22 cellular contexts compared by ENCODE assay signal in the genomic region with DNA sequence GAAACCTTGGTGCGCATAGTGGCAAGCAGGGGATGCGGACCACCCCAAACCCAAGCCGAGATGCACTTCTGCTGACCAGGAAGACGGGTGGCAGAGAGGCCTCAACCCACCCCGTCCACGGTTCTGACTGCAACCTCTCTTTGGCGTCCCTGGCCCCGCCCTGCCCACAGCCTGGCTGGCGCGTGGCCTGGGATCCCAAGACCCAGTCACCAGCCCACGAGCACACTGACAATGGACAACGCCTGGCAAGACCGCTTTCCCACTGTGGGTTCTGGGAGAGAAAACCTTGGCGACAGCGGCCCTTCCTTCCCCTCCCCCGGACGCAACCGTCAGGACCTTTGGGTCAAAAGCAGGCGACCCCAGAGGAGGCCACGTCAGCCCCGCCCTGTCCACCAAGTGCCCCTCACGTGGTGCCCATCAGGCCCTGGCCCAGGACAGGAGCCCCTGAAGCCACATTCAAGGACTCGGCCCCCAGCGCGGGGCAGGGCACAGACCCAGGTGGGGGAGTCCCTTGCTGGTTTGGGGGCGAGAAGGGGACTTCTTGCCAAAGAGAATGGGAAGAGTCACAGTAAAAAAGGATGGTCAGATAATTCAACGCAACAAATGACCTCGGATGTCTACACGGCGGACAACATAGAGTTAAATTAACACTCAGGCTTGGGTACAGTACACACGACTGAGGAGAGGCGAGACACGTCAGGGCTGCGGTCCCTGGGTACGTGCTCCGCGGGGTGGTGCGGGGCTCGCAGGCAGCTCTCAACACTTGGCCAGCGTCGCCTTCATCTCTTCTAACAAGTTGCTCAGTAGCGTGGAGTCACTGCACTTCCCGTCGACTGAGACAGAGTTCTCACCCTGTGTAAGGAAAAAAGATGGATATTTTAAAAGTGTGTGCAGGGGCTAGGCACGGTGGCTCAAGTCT. TPM values are rescaled to one million over a fixed set of nuclear protein-coding genes. Genes with fewer than 3 reads are reported as not detected.
DNase-seq lines count a peak whose midpoint lies in the region; ATAC-seq and TF ChIP-seq lines count a peak whose summit lies in the region.
"Had no signal": no experiment of that assay in that cellular context is flagged by ENCODE, and none has a peak within 500 bp of the region (broad histone marks: within the 10 kb centered on the region; RNA-seq: fewer than 3 reads in every experiment).

No MANE protein-coding gene starts in this region.

- peak overlapping the region; percentile 3 for H3K4me3 ChIP-seq in lung
- H3K4me3 ChIP-seq: adrenal gland; BLaER1 treated with 17β-estradiol and CSF1 and Interleukin-3, amounts not matched to agents 10 nM and 100 nM; cardiac muscle cell; lower lobe of right lung; testis; vagina had no signal

- H3K9me3 Mint-ChIP-seq in stimulated activated naive CD8-positive, alpha-beta T cell treated with anti-CD3 and anti-CD28 coated beads, Interleukin-15, Interleukin-2, amounts not matched to agents 100 ng/mL and 50 ng/mL, for 24 hours: no peaks in the 10 kb centered on the region
- H3K9me3 Mint-ChIP-seq in stimulated activated naive CD8-positive, alpha-beta T cell treated with anti-CD3 and anti-CD28 coated beads, Interleukin-15, amount 100 ng/mL, for 72 hours: peaks cover 3 to 5% of the 10 kb centered on the region in 2 donors

- H3K36me3 Mint-ChIP-seq in stimulated activated naive CD8-positive, alpha-beta T cell treated with anti-CD3 and anti-CD28 coated beads, Interleukin-15, Interleukin-2, amounts not matched to agents 100 ng/mL and 50 ng/mL, for 24 hours (ENCODE audit: low read depth): peaks cover 50% of the 10 kb centered on the region

- H3K27ac Mint-ChIP-seq in stimulated activated naive CD8-positive, alpha-beta T cell treated with anti-CD3 and anti-CD28 coated beads, Interleukin-15, Interleukin-2, amounts not matched to agents 100 ng/mL and 50 ng/mL, for 24 hours: peak overlapping the region; percentile 11
- H3K27ac Mint-ChIP-seq in stimulated activated naive CD8-positive, alpha-beta T cell treated with anti-CD3 and anti-CD28 coated beads, Interleukin-15, amount 100 ng/mL, for 72 hours: peak overlapping the region in 1 of 2 donors; percentile 15

- 92 to 94% methylated on average over 43 to 45 of the region's 45 CpGs for WGBS in lung, 2 donors

- no peak overlapping the region for H3K4me3 Mint-ChIP-seq in stimulated activated naive CD8-positive, alpha-beta T cell treated with anti-CD3 and anti-CD28 coated beads, Interleukin-15, Interleukin-2, amounts not matched to agents 100 ng/mL and 50 ng/mL, for 24 hours
- H3K4me3 Mint-ChIP-seq in stimulated activated naive CD8-positive, alpha-beta T cell treated with anti-CD3 and anti-CD28 coated beads, Interleukin-15, amount 100 ng/mL, for 72 hours: no peak overlapping the region

- in situ Hi-C loops in KBM-7 (cut with MboI; ENCODE audit: low pct_unique_long_range_greater_than_20kb, low sequenced_read_pairs): no loop called here

- no peaks in the 10 kb centered on the region for H3K27me3 ChIP-seq in lung (ENCODE audit: control insufficient read depth, insufficient read depth)
- H3K27me3 ChIP-seq: adrenal gland; BLaER1 treated with 17β-estradiol and CSF1 and Interleukin-3, amounts not matched to agents 10 nM and 100 nM; cardiac muscle cell; testis; vagina had no signal

- ATAC-seq in stimulated activated naive CD8-positive, alpha-beta T cell treated with anti-CD3 and anti-CD28 coated beads, Interleukin-15, amount 100 ng/mL, for 72 hours: no peak
- no peak for ATAC-seq in lung (ENCODE audit: insufficient read depth, low FRiP score)
- ATAC-seq: lower lobe of right lung, PC-3 had no signal

- H3K27me3 Mint-ChIP-seq in stimulated activated naive CD8-positive, alpha-beta T cell treated with anti-CD3 and anti-CD28 coated beads, Interleukin-15, Interleukin-2, amounts not matched to agents 100 ng/mL and 50 ng/mL, for 24 hours: no peaks in the 10 kb centered on the region
- no peaks in the 10 kb centered on the region for H3K27me3 Mint-ChIP-seq in stimulated activated naive CD8-positive, alpha-beta T cell treated with anti-CD3 and anti-CD28 coated beads, Interleukin-15, amount 100 ng/mL, for 72 hours

- peaks cover 0 to 5% of the 10 kb centered on the region in 2 donors for H3K4me1 ChIP-seq in lung (ENCODE audit: control insufficient read depth in 2 of 2, insufficient read depth in 2 of 2, low read length in 2 of 2)
- H3K4me1 ChIP-seq: testis had no signal

- no peak for TF ChIP-seq CTCF in lung (IDR thresholded peaks at IDR 0.05; ENCODE audit: control extremely low read depth, extremely low read depth)

- H3K36me3 ChIP-seq in lung (ENCODE audit: control insufficient read depth in 2 of 2, insufficient read depth in 2 of 2, low read length in 2 of 2): peaks cover 2 to 52% of the 10 kb centered on the region in 2 donors

- H3K4me1 Mint-ChIP-seq in stimulated activated naive CD8-positive, alpha-beta T cell treated with anti-CD3 and anti-CD28 coated beads, Interleukin-15, Interleukin-2, amounts not matched to agents 100 ng/mL and 50 ng/mL, for 24 hours (ENCODE audit: low read depth): peaks cover 11% of the 10 kb centered on the region
- peaks cover 34% of the 10 kb centered on the region for H3K4me1 Mint-ChIP-seq in stimulated activated naive CD8-positive, alpha-beta T cell treated with anti-CD3 and anti-CD28 coated beads, Interleukin-15, amount 100 ng/mL, for 72 hours

- no peak for DNase-seq in stimulated activated naive CD8-positive, alpha-beta T cell treated with anti-CD3 and anti-CD28 coated beads, Interleukin-15, amount 100 ng/mL, for 72 hours
- DNase-seq in lung (ENCODE audit: low spot score) (no peak), activated gamma-delta T cell (lab: John Stamatoyannopoulos, UW) (no peak), KBM-7 (no peak), DMS 273 (lab: John Stamatoyannopoulos, UW; ENCODE audit: unreplicated experiment) (no peak)
- DNase-seq: activated CD4-positive, alpha-beta T cell treated with anti-CD3 and anti-CD28 coated beads for 4 hours; adrenal gland; dermis blood vessel endothelial cell; islet precursor cell; Kasumi-1; lower lobe of right lung; NCI-H187; NCI-H345; PC-3; SHP77 treated with DMSO at 0.1 percent for 48 hours; stimulated activated CD4-positive, alpha-beta T cell treated with anti-CD3 and anti-CD28 coated beads, Interleukin-12 subunit alpha, Interleukin-12 subunit beta, amount 100 ng/mL, for 4 hours; stimulated activated CD8-positive, alpha-beta memory T cell treated with anti-CD3 and anti-CD28 coated beads, Interleukin-4, amount 100 ng/mL, for 48 hours; testis had no signal

- H3K27ac ChIP-seq in lung (ENCODE audit: low read depth in 1 of 2, low read length in 1 of 2): no peak overlapping the region
- H3K27ac ChIP-seq: adrenal gland; BLaER1 treated with 17β-estradiol and CSF1 and Interleukin-3, amounts not matched to agents 10 nM and 100 nM; cardiac muscle cell; lower lobe of right lung; testis; vagina had no signal

- peaks cover 0 to 2% of the 10 kb centered on the region in 2 donors for H3K9me3 ChIP-seq in lung (ENCODE audit: control insufficient read depth in 2 of 2, insufficient read depth in 1 of 2, low read length in 1 of 2)
- H3K9me3 ChIP-seq: adrenal gland, testis, vagina had no signal

RNA-seq across cellular contexts. Expression of a gene that starts 5.0 kb away (rescaled TPM):
- 1 to 10 TPM; 5.0 to 8.4 TPM for total RNA-seq in lung
- polyA plus RNA-seq in lung: 1 to 10 TPM; 6.1 to 9.8 TPM

RNA-seq across cellular contexts. Expression of a gene that starts 5.5 kb away (rescaled TPM):
- total RNA-seq in lung: 10 to 100 TPM; 45.2 to 86.6 TPM
- polyA plus RNA-seq in lung: 10 to 100 TPM; 17.7 to 44.9 TPM

RNA-seq across cellular contexts. Expression of a gene that starts 49.7 kb away (rescaled TPM):
- 100 to 1,000 TPM in 1 of 2 donors, 10 to 100 TPM in 1; 69.9 to 144 TPM for total RNA-seq in lung
- polyA plus RNA-seq in lung: 100 to 1,000 TPM in 1 of 2 donors, 10 to 100 TPM in 1; 55.3 to 101 TPM

RNA-seq across cellular contexts. Expression of a gene that starts 50.6 kb away (rescaled TPM):
- 100 to 1,000 TPM; 107 to 333 TPM for total RNA-seq in lung
- 100 to 1,000 TPM; 132 to 189 TPM for polyA plus RNA-seq in lung
